8 cellular contexts compared by ENCODE assay signal in the genomic region with DNA sequence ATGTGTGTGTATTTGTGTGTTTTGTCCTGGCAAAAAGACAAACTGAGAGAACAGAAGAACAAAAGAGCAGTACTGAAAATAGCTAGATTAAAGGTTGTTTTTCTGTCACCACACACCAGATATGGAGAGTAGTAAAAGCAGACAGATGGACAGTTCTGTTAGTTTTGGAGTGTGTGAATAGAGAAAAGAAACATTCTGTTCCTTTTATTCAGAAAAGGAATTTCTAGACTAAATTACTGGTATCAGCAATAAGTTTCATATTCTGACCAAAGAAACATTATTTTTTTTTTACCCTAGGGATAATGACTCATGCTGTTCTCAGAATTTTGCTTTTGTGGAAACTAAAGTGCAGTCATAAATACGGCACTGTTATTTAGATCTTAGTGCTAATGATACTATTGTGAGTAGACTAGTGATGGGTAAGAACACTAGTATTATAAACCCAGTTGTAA. TPM values are rescaled to one million over a fixed set of nuclear protein-coding genes. Genes with fewer than 3 reads are reported as not detected.
DNase-seq lines count a peak whose midpoint lies in the region; ATAC-seq and TF ChIP-seq lines count a peak whose summit lies in the region.

No MANE protein-coding gene starts in this region.

- no peaks in the 10 kb centered on the region for H3K9me3 ChIP-seq in OCI-LY3 (ENCODE audit: insufficient read depth, low read length)
- no peaks in the 10 kb centered on the region for H3K9me3 ChIP-seq in thyroid gland

- H3K4me1 ChIP-seq in OCI-LY3 (ENCODE audit: low read length) = peaks cover 20% of the 10 kb centered on the region
- H3K4me1 ChIP-seq in thyroid gland = peaks cover 7 to 25% of the 10 kb centered on the region in 2 donors

- TF ChIP-seq CTCF in OCI-LY3 (IDR thresholded peaks at IDR 0.05; ENCODE audit: low read depth, low read length) (no peak), fibroblast of villous mesenchyme (IDR thresholded peaks at IDR 0.05; ENCODE audit: insufficient read depth, low read depth, low read length) (no peak), thyroid gland (IDR thresholded peaks at IDR 0.05) (no peak)

- H3K4me3 ChIP-seq in OCI-LY3 (ENCODE audit: low read length) (no peak overlapping the region), fibroblast of villous mesenchyme (ENCODE audit: low read depth, low read length) (no peak overlapping the region), thyroid gland (replicated peaks in 1 of 3) (no peak overlapping the region)

- no peak overlapping the region for H2AFZ ChIP-seq in OCI-LY3 (ENCODE audit: low read depth, low read length)

- H3K36me3 ChIP-seq in OCI-LY3 (replicated peaks; ENCODE audit: low read depth, low read length) (no peaks in the 10 kb centered on the region), thyroid gland (no peaks in the 10 kb centered on the region)

- H3K27me3 ChIP-seq in OCI-LY3 (ENCODE audit: low read depth, low read length) = no peaks in the 10 kb centered on the region
- no peaks in the 10 kb centered on the region for H3K27me3 ChIP-seq in thyroid gland

- 58 to 67% methylated on average over 1 of the region's 1 CpG for WGBS in thyroid gland, 2 donors

- TF ChIP-seq POLR2A in thyroid gland (IDR thresholded peaks at IDR 0.05) = no peak

- H3K9ac ChIP-seq in OCI-LY3 (ENCODE audit: low read length) = no peak overlapping the region

- intact Hi-C loops in thyroid gland (cut with DNase I) = no loop called here

- H3K27ac ChIP-seq in OCI-LY3 (ENCODE audit: low read length) (no peak overlapping the region), thyroid gland (peak overlapping the region; percentile 16 to 61 (median 52))

- peak overlapping the region; percentile 15; the same call in 1 of the 2 replicates for H3K4me2 ChIP-seq in OCI-LY3 (ENCODE audit: low read length)

- peaks cover 60% of the 10 kb centered on the region for H3K79me2 ChIP-seq in OCI-LY3 (ENCODE audit: low read length)

- peaks cover 73% of the 10 kb centered on the region for H4K20me1 ChIP-seq in OCI-LY3 (ENCODE audit: insufficient read depth, low read length)

- DNase-seq in GM04503 (ENCODE audit: low read depth) (peak; percentile 22), fibroblast of villous mesenchyme (ENCODE audit: low read depth) (peak; percentile 54), thyroid gland (no peak), NOMO-1 treated with dmso at 0.1 percent for 144 hours (lab: John Stamatoyannopoulos, UW; ENCODE audit: unreplicated experiment) (no peak), SIG-M5 (lab: John Stamatoyannopoulos, UW) (no peak)
- no peak for DNase-seq in central memory CD4-positive, alpha-beta T cell

- ATAC-seq in GM21723 (IDR thresholded peaks at IDR 0.05; ENCODE audit: unreplicated experiment) = peak; percentile 72

RNA-seq across cellular contexts. Expression of a gene that starts 32.9 kb away (rescaled TPM):
- total RNA-seq in fibroblast of villous mesenchyme (20.0 and 30.2 TPM in 2 replicates), thyroid gland (10 to 100 TPM; 19.0 to 39.8 (median 22.4) TPM)

Comparison
In these comparisons a context has a peak if more than half of its experiments do, and no peak if none do; other contexts are left out.
1. DNase-seq: peak in GM04503 (single experiment) and fibroblast of villous mesenchyme (single experiment); none in thyroid gland (0 of 2), central memory CD4-positive, alpha-beta T cell (single experiment), NOMO-1 treated with dmso at 0.1 percent for 144 hours (single experiment) and SIG-M5 (single experiment).